11 cellular contexts compared by ENCODE assay signal in the genomic region with DNA sequence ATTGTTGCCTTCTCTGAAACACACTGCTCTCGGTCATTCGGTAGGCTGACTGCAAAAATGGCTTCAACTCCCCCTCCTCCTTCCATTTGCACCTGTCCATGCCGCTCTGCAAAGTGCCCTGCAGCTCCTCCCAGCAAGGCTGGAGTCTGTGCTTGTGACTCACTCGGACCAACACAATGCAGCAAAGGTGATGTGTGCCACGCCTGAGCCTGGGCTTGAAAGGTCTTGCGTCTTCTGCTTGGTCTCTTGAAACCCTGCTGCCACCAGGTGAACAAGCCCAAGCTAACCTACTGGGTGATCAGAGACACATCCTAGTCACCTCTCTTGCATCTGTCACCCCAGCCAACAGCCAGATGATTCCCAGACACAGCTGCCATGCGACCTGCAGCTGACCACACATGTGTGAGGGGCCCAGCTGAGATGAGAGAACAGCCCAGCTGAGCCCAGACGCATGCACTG.
DNase-seq lines count a peak whose midpoint lies in the region; ATAC-seq, FAIRE-seq and TF ChIP-seq lines count a peak whose summit lies in the region.
"Had no signal": no experiment of that assay in that cellular context is flagged by ENCODE, and none has a peak within 500 bp of the region (broad histone marks: within the 10 kb centered on the region; RNA-seq: fewer than 3 reads in every experiment).

No MANE protein-coding gene starts in this region.

- no peaks in the 10 kb centered on the region for H3K79me2 ChIP-seq in astrocyte (ENCODE audit: insufficient read depth, low read length)

- H3K4me1 ChIP-seq in astrocyte (ENCODE audit: insufficient read depth, low read length): peaks cover 51% of the 10 kb centered on the region
- H3K4me1 ChIP-seq in thyroid gland: peaks cover 12 to 35% of the 10 kb centered on the region in 2 donors

- H3K36me3 Mint-ChIP-seq in astrocyte (ENCODE audit: low read depth, unreplicated experiment): peaks cover 6% of the 10 kb centered on the region

- no peak overlapping the region for H2AFZ ChIP-seq in astrocyte (ENCODE audit: low read depth, low read length)

- peak overlapping the region; percentile 47 for H3K4me2 ChIP-seq in astrocyte (ENCODE audit: low read length)

- TF ChIP-seq POLR2A in GM18505 (IDR thresholded peaks at IDR 0.05; ENCODE audit: borderline replicate concordance, extremely low read depth, insufficient read depth, insufficient read length): no peak
- TF ChIP-seq POLR2A in thyroid gland (IDR thresholded peaks at IDR 0.05): no peak

- DNase-seq in GM12864 (ENCODE audit: low read depth) (no peak), HT1080 (ENCODE audit: low read depth) (peak; percentile 59), astrocyte (ENCODE audit: low read depth) (no peak), sciatic nerve (ENCODE audit: low spot score) (peak; percentile 54), thyroid gland (no peak)
- DNase-seq: activated CD4-positive, CD25-positive, alpha-beta regulatory T cell; NCI-H526 had no signal

- ATAC-seq in sciatic nerve (no peak), GM18505 (IDR thresholded peaks at IDR 0.05; ENCODE audit: unreplicated experiment) (no peak), GM18511 (IDR thresholded peaks at IDR 0.05; ENCODE audit: unreplicated experiment) (no peak), GM19035 (IDR thresholded peaks at IDR 0.05; ENCODE audit: unreplicated experiment) (no peak)

- no peaks in the 10 kb centered on the region for H3K36me3 ChIP-seq in astrocyte (ENCODE audit: insufficient read depth, low read length)
- no peaks in the 10 kb centered on the region for H3K36me3 ChIP-seq in thyroid gland

- no peak for FAIRE-seq in astrocyte (lab: Jason Lieb, UNC)

- no peaks in the 10 kb centered on the region for H3K27me3 Mint-ChIP-seq in astrocyte (ENCODE audit: low read depth, unreplicated experiment)

- H3K4me1 Mint-ChIP-seq in astrocyte (ENCODE audit: low read depth, unreplicated experiment): peaks cover 51% of the 10 kb centered on the region

- H3K9me3 ChIP-seq in astrocyte (ENCODE audit: insufficient read depth, low read depth, low read length) (no peaks in the 10 kb centered on the region), thyroid gland (no peaks in the 10 kb centered on the region)

- H3K4me3 ChIP-seq in GM12864 (ENCODE audit: low read depth, low read length) (peak overlapping the region; percentile 15), astrocyte (ENCODE audit: insufficient read depth, low read depth, low read length) (no peak overlapping the region), thyroid gland (replicated peaks in 1 of 3) (no peak overlapping the region)

- H4K20me1 ChIP-seq in astrocyte (ENCODE audit: insufficient read depth, low read length): no peaks in the 10 kb centered on the region

- intact Hi-C loops in sciatic nerve (cut with DNase I) (no loop called here), thyroid gland (cut with DNase I) (no loop called here)

- H3K27ac ChIP-seq in astrocyte (ENCODE audit: low read depth, low read length) (peak overlapping the region; percentile 36), thyroid gland (no peak overlapping the region)

- TF ChIP-seq CTCF in GM12864 (IDR thresholded peaks at IDR 0.05; ENCODE audit: low read depth, low read length, missing control alignments) (no peak), astrocyte (IDR thresholded peaks at IDR 0.05; ENCODE audit: insufficient read depth, low read depth, low read length) (no peak), thyroid gland (IDR thresholded peaks at IDR 0.05) (no peak)

- no peaks in the 10 kb centered on the region for H3K27me3 ChIP-seq in astrocyte (ENCODE audit: insufficient read depth, low read length)
- no peaks in the 10 kb centered on the region for H3K27me3 ChIP-seq in thyroid gland

- no peak overlapping the region for H3K9ac ChIP-seq in astrocyte (ENCODE audit: low read length)

- WGBS in thyroid gland, 2 donors: 96 to 98% methylated on average over 7 to 8 of the region's 8 CpGs

- no peak overlapping the region for H3K27ac Mint-ChIP-seq in astrocyte (ENCODE audit: unreplicated experiment)

- H3K4me3 Mint-ChIP-seq in astrocyte (ENCODE audit: unreplicated experiment): peak overlapping the region; percentile 65
- H3K4me3 Mint-ChIP-seq: activated T-helper 1 cell treated with anti-CD3 and anti-CD28 coated beads, Interleukin-12 subunit alpha, Interleukin-12 subunit beta, Interleukin-2, Interleukin-4 antibody, amounts not matched to agents 30 ng/mL and 10 ng/mL and 1 ng/mL, durations not matched to agents 14 hours and 24 hours and 36 hours had no signal

- H3K9me3 Mint-ChIP-seq in astrocyte (ENCODE audit: unreplicated experiment): peaks cover 2% of the 10 kb centered on the region
- H3K9me3 Mint-ChIP-seq: activated T-helper 1 cell treated with anti-CD3 and anti-CD28 coated beads, Interleukin-12 subunit alpha, Interleukin-12 subunit beta, Interleukin-2, Interleukin-4 antibody, amounts not matched to agents 30 ng/mL and 10 ng/mL and 1 ng/mL, durations not matched to agents 14 hours and 24 hours and 36 hours had no signal

Comparison
In these comparisons a context has a peak if more than half of its experiments do, and no peak if none do; other contexts are left out.
1. DNase-seq: peak in HT1080 (single experiment) and sciatic nerve (single experiment); none in GM12864 (single experiment), astrocyte (single experiment) and thyroid gland (0 of 2).